In genomic region chr14:54622189-54622958, GRCh38 we compare ENCODE assay signal across 9 cellular contexts. TPM values are rescaled to one million over a fixed set of nuclear protein-coding genes. Genes with fewer than 3 reads are reported as not detected.
A peak's percentile ranks its signal among the peaks of the same experiment; 100 is the strongest.
DNase-seq lines count a peak whose midpoint lies in the region; ATAC-seq, FAIRE-seq and TF ChIP-seq lines count a peak whose summit lies in the region.
"Had no signal": no experiment of that assay in that cellular context is flagged by ENCODE, and none has a peak within 500 bp of the region (broad histone marks: within the 10 kb centered on the region; RNA-seq: fewer than 3 reads in every experiment).

No MANE protein-coding gene starts in this region.

- no peak overlapping the region for H3K4me3 ChIP-seq in psoas muscle
- H3K4me3 ChIP-seq in esophagus squamous epithelium = no peak overlapping the region

- 83 to 92% (median 84%) methylated on average over 9 of the region's 9 CpGs for WGBS in psoas muscle, 3 donors
- WGBS in esophagus squamous epithelium, 2 donors = 83 to 88% methylated on average over 6 to 9 of the region's 9 CpGs

- ATAC-seq in GM21619 (IDR thresholded peaks at IDR 0.05; ENCODE audit: unreplicated experiment) = peak; percentile 81
- ATAC-seq in HG03571 (IDR thresholded peaks at IDR 0.05; ENCODE audit: unreplicated experiment) = peak; percentile 81
- no peak for ATAC-seq in psoas muscle

- intact Hi-C loops in psoas muscle (cut with DNase I) = loop anchor here in 1 of 2 donors (5.0 kb wide), 1 partner anchor 40 kb away; no protein-coding TSS in a partner anchor
- intact Hi-C loops in cardiac septum (cut with DNase I) = no loop called here
- intact Hi-C loops in esophagus squamous epithelium (cut with DNase I) = no loop called here

- H3K36me3 ChIP-seq in psoas muscle (ENCODE audit: insufficient read depth in 1 of 2, low read depth in 1 of 2) (no peaks in the 10 kb centered on the region), esophagus squamous epithelium (no peaks in the 10 kb centered on the region)

- DNase-seq in GM18507 (ENCODE audit: extremely low spot score, insufficient read length, low read depth) (peak; percentile 39), psoas muscle (no peak), NCI-H526 treated with DMSO at 0.1 percent for 48 hours (lab: John Stamatoyannopoulos, UW) (no peak), cardiac septum (ENCODE audit: low spot score) (no peak), esophagus squamous epithelium (lab: John Stamatoyannopoulos, UW) (no peak), NCI-H774 (lab: John Stamatoyannopoulos, UW) (no peak)
- DNase-seq: NCI-H1436 treated with DMSO at 0.1 percent for 48 hours had no signal

- peak; percentile 93 for FAIRE-seq in GM18507 (lab: Jason Lieb, UNC)

- H3K27ac ChIP-seq in psoas muscle (peak overlapping the region; percentile 1), esophagus squamous epithelium (no peak overlapping the region)

- no peaks in the 10 kb centered on the region for H3K27me3 ChIP-seq in psoas muscle (ENCODE audit: insufficient read depth in 3 of 3, low read length in 2 of 3)
- no peaks in the 10 kb centered on the region for H3K27me3 ChIP-seq in esophagus squamous epithelium

- no peak for TF ChIP-seq CTCF in psoas muscle (IDR thresholded peaks at IDR 0.05)
- no peak for TF ChIP-seq CTCF in esophagus squamous epithelium (IDR thresholded peaks at IDR 0.05)

- H3K4me1 ChIP-seq in psoas muscle = peaks cover 43% of the 10 kb centered on the region
- peaks cover 0 to 29% (median 13%) of the 10 kb centered on the region in 3 donors for H3K4me1 ChIP-seq in esophagus squamous epithelium

- no peaks in the 10 kb centered on the region for H3K9me3 ChIP-seq in psoas muscle
- no peaks in the 10 kb centered on the region for H3K9me3 ChIP-seq in esophagus squamous epithelium

- TF ChIP-seq POLR2A in esophagus squamous epithelium (IDR thresholded peaks at IDR 0.05) = no peak

RNA-seq across cellular contexts. Expression of gene SAMD4A, which starts 55.4 kb away (rescaled TPM):
- 100 to 1,000 TPM in 1 of 4 donors, 10 to 100 TPM in 3; 66.7 to 139 (median 76.3) TPM for total RNA-seq in psoas muscle
- 10 to 100 TPM in 2 of 3 donors, 1 to 10 TPM in 1; 9.6 to 67.9 (median 22.1) TPM for polyA plus RNA-seq in psoas muscle
- total RNA-seq in cardiac septum = 252 TPM
- total RNA-seq in esophagus squamous epithelium = 10 to 100 TPM in 1 of 4 donors, 1 to 10 TPM in 3; 2.9 to 19.5 (median 3.9) TPM

Comparison
In these comparisons a context has a peak if more than half of its experiments do, and no peak if none do; other contexts are left out.
1. ATAC-seq: peak in GM21619 (single experiment) and HG03571 (single experiment); none in psoas muscle (0 of 4).